18 cellular contexts compared by ENCODE assay signal in genomic region chr5:29794146-29794787, GRCh38.
DNase-seq lines count a peak whose midpoint lies in the region; ATAC-seq, FAIRE-seq and TF ChIP-seq lines count a peak whose summit lies in the region.
"Had no signal": no experiment of that assay in that cellular context is flagged by ENCODE, and none has a peak within 500 bp of the region (broad histone marks: within the 10 kb centered on the region; RNA-seq: fewer than 3 reads in every experiment).

No MANE protein-coding gene starts in this region.

- no peak for FAIRE-seq in A549 (lab: Jason Lieb, UNC)
- FAIRE-seq: GM12892 had no signal

- DNase-seq in A549 (ENCODE audit: low read depth in 1 of 2, low spot score in 1 of 2) (no peak), OCI-M1 (lab: John Stamatoyannopoulos, UW) (peak; percentile 68), erythroblast (lab: John Stamatoyannopoulos, UW) (peak; percentile 9 to 44), GM23248 (no peak)
- no peak for DNase-seq in activated T-cell treated with anti-CD3 and anti-CD28 coated beads, Interleukin-2, amount 50 U/mL, for 4 hours
- DNase-seq: BE2C; CD4-positive, alpha-beta memory T cell; DMS79 treated with DMSO at 0.1 percent for 48 hours; EL; GDM1; GOT3; HFFc6; IMR-90 had no signal

- no peak overlapping the region for H2AFZ ChIP-seq in GM23248

- CTCF ChIA-PET in A549 (lab: Yijun Ruan, JAX) (no interaction called here), HEK293 (lab: Yijun Ruan, JAX) (no interaction called here)

- H3K9me3 ChIP-seq in A549, result no peaks in the 10 kb centered on the region
- no peaks in the 10 kb centered on the region for H3K9me3 ChIP-seq in HEK293 (ENCODE audit: control insufficient read depth, insufficient read depth, low read depth, low read length)
- H3K9me3 ChIP-seq in GM23248 (ENCODE audit: low read depth), result no peaks in the 10 kb centered on the region
- H3K9me3 ChIP-seq: BE2C, HAP-1 had no signal

- H3K27me3 Mint-ChIP-seq in activated T-cell treated with anti-CD3 and anti-CD28 coated beads, Interleukin-2, amount 50 U/mL, for 4 hours (ENCODE audit: low read depth), result no peaks in the 10 kb centered on the region
- H3K27me3 Mint-ChIP-seq: CD4-positive, alpha-beta memory T cell had no signal

- no peaks in the 10 kb centered on the region for H3K79me2 ChIP-seq in GM23248 (ENCODE audit: insufficient read depth)

- H3K4me3 ChIP-seq in A549, result no peak overlapping the region
- no peak overlapping the region for H3K4me3 ChIP-seq in HEK293 (ENCODE audit: low read depth, low read length)
- H3K4me3 ChIP-seq in GM23248, result no peak overlapping the region
- H3K4me3 ChIP-seq: HAP-1 had no signal

- no peaks in the 10 kb centered on the region for H4K20me1 ChIP-seq in GM23248 (ENCODE audit: insufficient read depth)

- H3K4me2 ChIP-seq in A549 (peak overlapping the region; percentile 43; the same call in 1 of the 3 replicates), GM23248 (ENCODE audit: unreplicated experiment) (no peak overlapping the region)

- no peaks in the 10 kb centered on the region for H3K4me1 Mint-ChIP-seq in activated T-cell treated with anti-CD3 and anti-CD28 coated beads, Interleukin-2, amount 50 U/mL, for 4 hours (ENCODE audit: low read depth)
- H3K4me1 Mint-ChIP-seq: CD4-positive, alpha-beta memory T cell had no signal

- no peak for TF ChIP-seq RAD21 in A549 (conservative IDR thresholded peaks at IDR 0.05 in 1 of 2, IDR thresholded peaks at IDR 0.05 in 1 of 2)

- in situ Hi-C loops in GM23248 (cut with MboI), result no loop called here

- 0 out of 3 replicates have a peak, but pooled peaks cover 8% of the 10 kb centered on the region for H3K4me1 ChIP-seq in A549
- H3K4me1 ChIP-seq in HEK293 (ENCODE audit: control insufficient read depth, insufficient read depth, low read length), result no peaks in the 10 kb centered on the region
- no peaks in the 10 kb centered on the region for H3K4me1 ChIP-seq in GM23248 (ENCODE audit: insufficient read depth)
- H3K4me1 ChIP-seq: HAP-1 had no signal

- peaks cover 3% of the 10 kb centered on the region for H3K9me3 Mint-ChIP-seq in activated T-cell treated with anti-CD3 and anti-CD28 coated beads, Interleukin-2, amount 50 U/mL, for 4 hours

- TF ChIP-seq CTCF in A549 (IDR thresholded peaks at IDR 0.05) (no peak), HEK293 (tag by site-specific recombination; IDR thresholded peaks at IDR 0.05) (no peak)

- H3K9me2 ChIP-seq in GM23248 (ENCODE audit: insufficient read depth), result no peaks in the 10 kb centered on the region

- H3K4me3 Mint-ChIP-seq in activated T-cell treated with anti-CD3 and anti-CD28 coated beads, Interleukin-2, amount 50 U/mL, for 4 hours, result no peak overlapping the region
- H3K4me3 Mint-ChIP-seq: CD4-positive, alpha-beta memory T cell; HFFc6 had no signal

- TF ChIP-seq EP300 in A549 (IDR thresholded peaks at IDR 0.05), result no peak

- ATAC-seq in A549, result no peak
- ATAC-seq in activated T-cell treated with anti-CD3 and anti-CD28 coated beads, Interleukin-2, amount 50 U/mL, for 4 hours, result no peak
- no peak for ATAC-seq in HG03097 (IDR thresholded peaks at IDR 0.05; ENCODE audit: low FRiP score, unreplicated experiment)

- no peak for TF ChIP-seq POLR2A in A549 (IDR thresholded peaks at IDR 0.05; ENCODE audit: low read length)
- no peak for TF ChIP-seq POLR2A in erythroblast (IDR thresholded peaks at IDR 0.05; ENCODE audit: low read length)

- no peaks in the 10 kb centered on the region for H3K36me3 ChIP-seq in HEK293 (ENCODE audit: control insufficient read depth in 2 of 2, insufficient read depth in 1 of 2, low read length in 2 of 2)
- H3K36me3 ChIP-seq in GM23248 (ENCODE audit: low read depth), result no peaks in the 10 kb centered on the region
- H3K36me3 ChIP-seq: BE2C, HAP-1 had no signal

- H3K36me3 Mint-ChIP-seq in activated T-cell treated with anti-CD3 and anti-CD28 coated beads, Interleukin-2, amount 50 U/mL, for 4 hours (ENCODE audit: insufficient read depth), result no peaks in the 10 kb centered on the region
- H3K36me3 Mint-ChIP-seq: CD4-positive, alpha-beta memory T cell had no signal

- H3K27me3 ChIP-seq in GM23248 (replicated peaks; ENCODE audit: insufficient read depth), result no peaks in the 10 kb centered on the region
- H3K27me3 ChIP-seq: BE2C had no signal

- H3K9ac ChIP-seq in GM23248, result no peak overlapping the region

- H3K27ac ChIP-seq in A549 (peak overlapping the region in 1 of 2 experiments; percentile 66; a peak in 2 of 6 replicates), HEK293 (ENCODE audit: extremely low read depth, low read depth, low read length) (no peak overlapping the region), GM23248 (no peak overlapping the region)
- H3K27ac ChIP-seq: C4-2B had no signal

- POLR2A ChIA-PET in A549 (lab: Yijun Ruan, JAX) (no interaction called here), HEK293 (lab: Yijun Ruan, JAX) (no interaction called here)

- 61% methylated on average over 5 of the region's 5 CpGs for WGBS in A549 (ENCODE audit: missing lambda C conversion rate)
- WGBS in GM23248 (ENCODE audit: low coverage in 1 of 2, low lambda C conversion rate in 2 of 2, missing lambda C conversion rate in 2 of 2), 2 experiments, result 16 to 33% methylated on average over 5 of the region's 5 CpGs

- no peaks in the 10 kb centered on the region for H3F3A ChIP-seq in GM23248 (ENCODE audit: insufficient read depth)

TF ChIP-seq in A549, 52 proteins besides CTCF, POLR2A, EP300 and RAD21:
- TF ChIP-seq HOXB5 (CRISPR knock-in tag; IDR thresholded peaks at IDR 0.05), result no peak
- TF ChIP-seq ZC3H11A (IDR thresholded peaks at IDR 0.05), result 0 out of 2 replicates have a peak, but pooled peaks have one; percentile 15
- TF ChIP-seq, protein P1, sequence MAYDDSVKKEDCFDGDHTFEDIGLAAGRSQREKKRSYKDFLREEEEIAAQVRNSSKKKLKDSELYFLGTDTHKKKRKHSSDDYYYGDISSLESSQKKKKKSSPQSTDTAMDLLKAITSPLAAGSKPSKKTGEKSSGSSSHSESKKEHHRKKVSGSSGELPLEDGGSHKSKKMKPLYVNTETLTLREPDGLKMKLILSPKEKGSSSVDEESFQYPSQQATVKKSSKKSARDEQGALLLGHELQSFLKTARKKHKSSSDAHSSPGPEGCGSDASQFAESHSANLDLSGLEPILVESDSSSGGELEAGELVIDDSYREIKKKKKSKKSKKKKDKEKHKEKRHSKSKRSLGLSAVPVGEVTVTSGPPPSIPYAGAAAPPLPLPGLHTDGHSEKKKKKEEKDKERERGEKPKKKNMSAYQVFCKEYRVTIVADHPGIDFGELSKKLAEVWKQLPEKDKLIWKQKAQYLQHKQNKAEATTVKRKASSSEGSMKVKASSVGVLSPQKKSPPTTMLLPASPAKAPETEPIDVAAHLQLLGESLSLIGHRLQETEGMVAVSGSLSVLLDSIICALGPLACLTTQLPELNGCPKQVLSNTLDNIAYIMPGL (CRISPR knock-in tag; IDR thresholded peaks at IDR 0.05; ENCODE audit: borderline replicate concordance), result no peak

TF ChIP-seq in HEK293, 187 proteins besides CTCF, POLR2A, EP300 and RAD21 (continues in another document):
- TF ChIP-seq ZNF555 (tag by site-specific recombination; conservative IDR thresholded peaks at IDR 0.05) (peak; percentile 43), ZNF394 (tag by site-specific recombination; IDR thresholded peaks at IDR 0.05; ENCODE audit: borderline replicate concordance) (peak; percentile 67; the same call in 1 of the 2 replicates), ZBTB8A (tag by site-specific recombination; IDR thresholded peaks at IDR 0.05) (0 out of 2 replicates have a peak, but pooled peaks have one; percentile 23), ZNF24 (tag by site-specific recombination; IDR thresholded peaks at IDR 0.05) (no peak), ZNF623 (tag by site-specific recombination; IDR thresholded peaks at IDR 0.05) (0 out of 2 replicates have a peak, but pooled peaks have one; percentile 20), ZBTB11 (tag by site-specific recombination; conservative IDR thresholded peaks at IDR 0.05; ENCODE audit: low read depth) (peak; percentile 41; the same call in 1 of the 2 replicates)

Comparison
In these comparisons a context has a peak if more than half of its experiments do, and no peak if none do; other contexts are left out.
1. DNase-seq: peak in OCI-M1 (single experiment) and erythroblast (2 of 2); none in A549 (0 of 2), activated T-cell treated with anti-CD3 and anti-CD28 coated beads, Interleukin-2, amount 50 U/mL, for 4 hours (single experiment) and GM23248 (single experiment).